29 cellular contexts compared by ENCODE assay signal in genomic region chr4:11817088-11817487, GRCh38.
"Had no signal": no experiment of that assay in that cellular context is flagged by ENCODE, and none has a peak within 500 bp of the region (broad histone marks: within the 10 kb centered on the region; RNA-seq: fewer than 3 reads in every experiment).

No MANE protein-coding gene starts in this region.

- ATAC-seq: activated CD8-positive, alpha-beta memory T cell treated with anti-CD3 and anti-CD28 coated beads, Interleukin-2, amount 10 ng/mL, durations not matched to agents 7 days and 5 days; activated CD8-positive, alpha-beta T cell treated with anti-CD3 and anti-CD28 coated beads, Interleukin-2, amount 10 ng/mL, durations not matched to agents 7 days and 5 days; activated naive CD8-positive, alpha-beta T cell treated with anti-CD3 and anti-CD28 coated beads, Interleukin-2, amount 50 U/mL, for 24 hours had no signal

- H3K4me3 ChIP-seq: ascending aorta, cardiac muscle cell had no signal

- DNase-seq: activated B cell treated with CpG ODN at 0.5 μM for 24 hours; activated CD4-positive, alpha-beta memory T cell treated with anti-CD3 and anti-CD28 coated beads, Interleukin-2, amount 10 ng/mL, durations not matched to agents 7 days and 5 days; activated CD4-positive, alpha-beta T cell treated with anti-CD3 and anti-CD28 coated beads for 48 hours; activated CD4-positive, alpha-beta T cell treated with anti-CD3 and anti-CD28 coated beads, Interleukin-2, amount 10 ng/mL, durations not matched to agents 7 days and 5 days; activated CD4-positive, alpha-beta T cell treated with anti-CD3 and anti-CD28 coated beads, Interleukin-2, amount 50 U/mL, for 48 hours; activated CD4-positive, CD25-positive, alpha-beta regulatory T cell treated with anti-CD3 and anti-CD28 coated beads, Interleukin-2, amount 50 U/mL, for 72 hours; activated CD8-positive, alpha-beta memory T cell treated with anti-CD3 and anti-CD28 coated beads for 24 hours; activated CD8-positive, alpha-beta memory T cell treated with anti-CD3 and anti-CD28 coated beads, Interleukin-2, amount 10 ng/mL, durations not matched to agents 7 days and 5 days; activated CD8-positive, alpha-beta memory T cell treated with anti-CD3 and anti-CD28 coated beads, Interleukin-2, amount 50 U/mL, for 48 hours; activated CD8-positive, alpha-beta T cell treated with anti-CD3 and anti-CD28 coated beads, Interleukin-2, amount 10 ng/mL, durations not matched to agents 7 days and 5 days; activated effector memory CD4-positive, alpha-beta T cell treated with Interleukin-2 at 50 U/mL for 16 hours; activated gamma-delta T cell; activated naive CD4-positive, alpha-beta T cell treated with anti-CD3 and anti-CD28 coated beads, Interleukin-2, amount 10 ng/mL, durations not matched to agents 7 days and 5 days; activated naive CD4-positive, alpha-beta T cell treated with Interleukin-2 at 50 U/mL for 16 hours; activated naive CD8-positive, alpha-beta T cell treated with anti-CD3 and anti-CD28 coated beads, Interleukin-2, amount 10 ng/mL, durations not matched to agents 7 days and 5 days; activated naive CD8-positive, alpha-beta T cell treated with anti-CD3 and anti-CD28 coated beads, Interleukin-2, amount 50 U/mL, for 24 hours; activated T-cell treated with anti-CD3 and anti-CD28 coated beads, Interleukin-2, amount 50 U/mL, for 24 hours; activated T-cell treated with anti-CD3 and anti-CD28 coated beads, Interleukin-2, amount 50 U/mL, for 48 hours; amygdala; anterior cingulate cortex; caudate nucleus; cerebellar nuclear complex; T-helper 1 cell; T-helper 2 cell; T-helper 9 cell had no signal

- FAIRE-seq: bronchial epithelial cell, TTC549 had no signal
